8 cellular contexts compared by ENCODE assay signal in genomic region chr7:67302113-67303039, GRCh38.
DNase-seq lines count a peak whose midpoint lies in the region; ATAC-seq and TF ChIP-seq lines count a peak whose summit lies in the region.

No MANE protein-coding gene starts in this region.

- H4K20me1 ChIP-seq in DOHH2 (ENCODE audit: control insufficient read depth, insufficient read depth, low read depth, low read length) (peaks cover 4% of the 10 kb centered on the region; the same call in 1 of the 2 replicates), Karpas-422 (ENCODE audit: insufficient read depth, low read depth, low read length) (no peaks in the 10 kb centered on the region)

- H3K36me3 ChIP-seq in DOHH2 (ENCODE audit: control insufficient read depth, low read length): peaks cover 35% of the 10 kb centered on the region
- 0 out of 2 replicates have a peak, but pooled peaks cover 5% of the 10 kb centered on the region for H3K36me3 ChIP-seq in Karpas-422 (ENCODE audit: insufficient read depth, low read length)

- POLR2A ChIA-PET in naive thymus-derived CD8-positive, alpha-beta T cell (lab: Charles Lee): interaction anchor here (0.6 to 1.0 kb wide), 7 partner anchors 126 to 1928 kb away, joined by 3 to 8 read pairs (median 3); partner anchors contain the start of genes TMEM248 and ZNF92

- peak overlapping the region; percentile 68 for H3K27ac ChIP-seq in DOHH2 (ENCODE audit: low read depth, low read length)
- H3K27ac ChIP-seq in Karpas-422 (ENCODE audit: low read length): peak overlapping the region; percentile 67

- H3K4me2 ChIP-seq in DOHH2 (ENCODE audit: low read length) (peak overlapping the region; percentile 70), Karpas-422 (ENCODE audit: low read depth, low read length, poor library complexity, severe bottlenecking) (peak overlapping the region; percentile 86)

- H3K9ac ChIP-seq in Karpas-422 (ENCODE audit: low read length): peak overlapping the region; percentile 98

- H3K27ac Mint-ChIP-seq in activated T-helper 17 cell treated with anti-CD3 and anti-CD28 coated beads, Interleukin-2, amount 50 U/mL, for 72 hours: peak overlapping the region; percentile 96
- H3K27ac Mint-ChIP-seq in naive thymus-derived CD8-positive, alpha-beta T cell: peak overlapping the region; percentile 92 to 99 (median 97)

- peaks cover 39% of the 10 kb centered on the region for H3K36me3 Mint-ChIP-seq in activated T-helper 17 cell treated with anti-CD3 and anti-CD28 coated beads, Interleukin-2, amount 50 U/mL, for 72 hours (ENCODE audit: low read depth)
- peaks cover 0 to 36% (median 0%) of the 10 kb centered on the region in 3 donors for H3K36me3 Mint-ChIP-seq in naive thymus-derived CD8-positive, alpha-beta T cell

- peaks cover 4% of the 10 kb centered on the region for H3K4me1 Mint-ChIP-seq in activated T-helper 17 cell treated with anti-CD3 and anti-CD28 coated beads, Interleukin-2, amount 50 U/mL, for 72 hours
- peaks cover 13 to 39% (median 25%) of the 10 kb centered on the region in 4 donors for H3K4me1 Mint-ChIP-seq in naive thymus-derived CD8-positive, alpha-beta T cell

- H3K9me3 Mint-ChIP-seq in activated T-helper 17 cell treated with anti-CD3 and anti-CD28 coated beads, Interleukin-2, amount 50 U/mL, for 72 hours: no peaks in the 10 kb centered on the region
- no peaks in the 10 kb centered on the region for H3K9me3 Mint-ChIP-seq in naive thymus-derived CD8-positive, alpha-beta T cell

- DNase-seq in Karpas-422 (peak; percentile 100), RKO (ENCODE audit: low spot score) (peak; percentile 97), fibroblast of mammary gland (ENCODE audit: low read depth) (peak; percentile 99)
- peak; percentile 88 to 99 (median 97) for DNase-seq in naive thymus-derived CD8-positive, alpha-beta T cell
- DNase-seq in stimulated activated naive CD4-positive, alpha-beta T cell (lab: John Stamatoyannopoulos, UW): peak; percentile 91 to 97 (median 95)

- H3K4me3 ChIP-seq in DOHH2 (ENCODE audit: low read length) (peak overlapping the region; percentile 86), Karpas-422 (ENCODE audit: low read length) (peak overlapping the region; percentile 95), fibroblast of mammary gland (ENCODE audit: control insufficient read depth, low read depth, low read length) (peak overlapping the region; percentile 79)

- H3K9me2 ChIP-seq in DOHH2 (replicated peaks; ENCODE audit: control insufficient read depth, low read length) (no peaks in the 10 kb centered on the region), Karpas-422 (replicated peaks; ENCODE audit: insufficient read depth, low read length) (no peaks in the 10 kb centered on the region)

- peaks cover 7% of the 10 kb centered on the region; the same call in 1 of the 2 replicates for H3F3A ChIP-seq in DOHH2 (ENCODE audit: control insufficient read depth, insufficient read depth)

- ATAC-seq in GM21825 (IDR thresholded peaks at IDR 0.05; ENCODE audit: unreplicated experiment): peak; percentile 81
- ATAC-seq in activated T-helper 17 cell treated with anti-CD3 and anti-CD28 coated beads, Interleukin-2, amount 50 U/mL, for 72 hours (replicated peaks): peak; percentile 91
- peak; percentile 85 for ATAC-seq in naive thymus-derived CD8-positive, alpha-beta T cell

- TF ChIP-seq CTCF in DOHH2 (IDR thresholded peaks at IDR 0.05; ENCODE audit: low read depth, low read length, poor library complexity, severe bottlenecking) (peak; percentile 33), fibroblast of mammary gland (conservative IDR thresholded peaks at IDR 0.05; ENCODE audit: control insufficient read depth, insufficient read depth, low read depth, low read length) (no peak)

- no peaks in the 10 kb centered on the region for H3K27me3 Mint-ChIP-seq in activated T-helper 17 cell treated with anti-CD3 and anti-CD28 coated beads, Interleukin-2, amount 50 U/mL, for 72 hours
- H3K27me3 Mint-ChIP-seq in naive thymus-derived CD8-positive, alpha-beta T cell: peaks cover 0 to 3% (median 0%) of the 10 kb centered on the region in 5 donors

- H3K4me1 ChIP-seq in DOHH2 (ENCODE audit: control insufficient read depth, low read length): peaks cover 30% of the 10 kb centered on the region
- peaks cover 39% of the 10 kb centered on the region for H3K4me1 ChIP-seq in Karpas-422 (ENCODE audit: low read length)

- H3K79me2 ChIP-seq in DOHH2 (ENCODE audit: control insufficient read depth, low read length) (peaks cover 68% of the 10 kb centered on the region), Karpas-422 (ENCODE audit: low read length) (peaks cover 63% of the 10 kb centered on the region)

- no peaks in the 10 kb centered on the region for H3K9me3 ChIP-seq in DOHH2 (ENCODE audit: control insufficient read depth, insufficient read depth, low read length)
- H3K9me3 ChIP-seq in Karpas-422 (ENCODE audit: low read length): no peaks in the 10 kb centered on the region

- peak overlapping the region; percentile 85 for H3K4me3 Mint-ChIP-seq in activated T-helper 17 cell treated with anti-CD3 and anti-CD28 coated beads, Interleukin-2, amount 50 U/mL, for 72 hours
- H3K4me3 Mint-ChIP-seq in naive thymus-derived CD8-positive, alpha-beta T cell: peak overlapping the region; percentile 94 to 99 (median 96)

- H2AFZ ChIP-seq in Karpas-422 (ENCODE audit: low read length): peak overlapping the region; percentile 88; the same call in 1 of the 2 replicates

- H3K27me3 ChIP-seq in DOHH2 (ENCODE audit: control insufficient read depth, low read length) (no peaks in the 10 kb centered on the region), Karpas-422 (ENCODE audit: low read length) (no peaks in the 10 kb centered on the region)

Comparison
In these comparisons a context has a peak if more than half of its experiments do, and no peak if none do; other contexts are left out.
1. Peak in every context shown above with its lines: DNase-seq, ATAC-seq, H3K4me3 ChIP-seq and H3K27ac ChIP-seq.